In the genomic region with DNA sequence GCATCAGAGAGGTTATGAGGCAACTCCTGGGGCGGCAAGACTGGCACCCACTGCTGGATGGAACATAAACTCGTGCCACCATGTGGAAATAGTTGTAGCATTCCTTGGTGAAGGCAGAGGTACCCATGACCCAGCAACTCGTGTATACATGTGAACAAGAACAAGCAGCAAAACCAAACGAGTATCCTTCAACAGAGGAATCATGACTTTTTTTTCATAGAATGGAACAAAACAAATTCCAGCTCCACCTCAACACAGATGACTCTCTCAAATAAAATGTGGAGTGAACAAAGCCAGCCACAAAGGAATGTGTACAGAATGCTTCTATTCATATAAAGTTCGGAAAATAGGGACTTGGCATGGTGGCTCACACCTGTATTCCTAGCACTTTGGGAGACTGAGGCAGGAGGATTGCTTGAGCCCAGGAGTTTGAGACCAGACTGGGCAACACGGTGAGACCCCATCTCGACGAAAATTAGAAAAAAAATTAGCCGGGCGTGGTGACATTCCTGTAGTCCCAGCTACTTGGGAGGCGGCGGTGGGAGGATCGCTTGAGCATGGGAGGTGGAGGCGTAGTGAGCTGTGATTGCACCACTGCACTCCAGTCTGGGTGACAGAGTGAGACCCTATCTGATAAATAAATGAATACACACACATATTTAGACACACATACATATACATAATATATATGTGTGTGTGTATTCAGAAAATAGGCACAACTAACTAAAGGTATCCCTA, we compare ENCODE assay signal across 14 cellular contexts. TPM values are rescaled to one million over a fixed set of nuclear protein-coding genes. Genes with fewer than 3 reads are reported as not detected.
DNase-seq lines count a peak whose midpoint lies in the region; ATAC-seq and TF ChIP-seq lines count a peak whose summit lies in the region.
"Had no signal": no experiment of that assay in that cellular context is flagged by ENCODE, and none has a peak within 500 bp of the region (broad histone marks: within the 10 kb centered on the region; RNA-seq: fewer than 3 reads in every experiment).

No MANE protein-coding gene starts in this region.

- H3K27me3 ChIP-seq in SK-N-SH (ENCODE audit: insufficient read depth), result no peaks in the 10 kb centered on the region
- no peaks in the 10 kb centered on the region for H3K27me3 ChIP-seq in sigmoid colon
- H3K27me3 ChIP-seq in effector memory CD4-positive, alpha-beta T cell (replicated peaks; ENCODE audit: control insufficient read depth, insufficient read depth, low read length, poor library complexity, severe bottlenecking), result no peaks in the 10 kb centered on the region
- no peaks in the 10 kb centered on the region for H3K27me3 ChIP-seq in naive thymus-derived CD4-positive, alpha-beta T cell (ENCODE audit: control insufficient read depth in 2 of 2, insufficient read depth in 2 of 2, low read length in 2 of 2)

- no peak for TF ChIP-seq RAD21 in SK-N-SH (IDR thresholded peaks at IDR 0.05; ENCODE audit: low read length)

- no peak for ATAC-seq in naive thymus-derived CD4-positive, alpha-beta T cell
- ATAC-seq in HG03457 (IDR thresholded peaks at IDR 0.05; ENCODE audit: unreplicated experiment), result no peak
- ATAC-seq: activated T-helper 17 cell treated with anti-CD3 and anti-CD28 coated beads, Interleukin-2, amount 50 U/mL, for 72 hours; stimulated activated naive CD8-positive, alpha-beta T cell treated with anti-CD3 and anti-CD28 coated beads, Interleukin-15, Interleukin-2, amounts not matched to agents 100 U/mL and 50 U/mL, for 24 hours had no signal

- TF ChIP-seq CTCF in SK-N-SH (IDR thresholded peaks at IDR 0.05) (no peak), sigmoid colon (IDR thresholded peaks at IDR 0.05) (no peak)

- H3K4me1 ChIP-seq in SK-N-SH (ENCODE audit: control insufficient read depth in 1 of 2, insufficient read depth in 2 of 2, low read depth in 1 of 2, low read length in 1 of 2), result peaks cover 4 to 9% of the 10 kb centered on the region in 2 experiments; a peak in 2 of 4 replicates
- peaks cover 0 to 27% (median 9%) of the 10 kb centered on the region in 4 donors for H3K4me1 ChIP-seq in sigmoid colon
- H3K4me1 ChIP-seq in effector memory CD4-positive, alpha-beta T cell (ENCODE audit: control insufficient read depth, insufficient read depth, low read length, poor library complexity, severe bottlenecking), result no peaks in the 10 kb centered on the region
- no peaks in the 10 kb centered on the region for H3K4me1 ChIP-seq in naive thymus-derived CD4-positive, alpha-beta T cell (ENCODE audit: control insufficient read depth in 2 of 2, insufficient read depth in 2 of 2, low read length in 2 of 2)

- peaks cover 0 to 11% (median 5%) of the 10 kb centered on the region in 5 donors for H3K27me3 Mint-ChIP-seq in naive thymus-derived CD4-positive, alpha-beta T cell

- H3K36me3 ChIP-seq in SK-N-SH (replicated peaks in 1 of 2; ENCODE audit: control insufficient read depth in 1 of 2, insufficient read depth in 2 of 2, low read length in 1 of 2) (peaks cover 15 to 27% of the 10 kb centered on the region in 2 experiments), sigmoid colon (peaks cover 0 to 27% (median 0%) of the 10 kb centered on the region in 4 donors)
- H3K36me3 ChIP-seq in effector memory CD4-positive, alpha-beta T cell (ENCODE audit: control insufficient read depth, insufficient read depth, low read length), result no peaks in the 10 kb centered on the region
- no peaks in the 10 kb centered on the region for H3K36me3 ChIP-seq in naive thymus-derived CD4-positive, alpha-beta T cell (ENCODE audit: control insufficient read depth in 2 of 3, insufficient read depth in 3 of 3, low read length in 3 of 3)

- DNase-seq in GM04503 (ENCODE audit: low read depth) (peak; percentile 83), SK-N-SH (no peak), fibroblast of peridontal ligament (ENCODE audit: extremely low read depth) (peak; percentile 71), sigmoid colon (peak; percentile 49), NCI-H1930 (lab: John Stamatoyannopoulos, UW) (no peak)
- DNase-seq in effector memory CD4-positive, alpha-beta T cell, result no peak
- DNase-seq in naive thymus-derived CD4-positive, alpha-beta T cell, result no peak
- DNase-seq: activated CD4-positive, CD25-positive, alpha-beta regulatory T cell; naive B cell; NCI-H2171; Right ventricle myocardium superior; stimulated activated naive CD8-positive, alpha-beta T cell treated with anti-CD3 and anti-CD28 coated beads, Interleukin-15, Interleukin-2, amounts not matched to agents 100 U/mL and 50 U/mL, for 24 hours had no signal

- H3K9ac ChIP-seq in SK-N-SH, result peak overlapping the region; percentile 13; the same call in 1 of the 2 replicates

- TF ChIP-seq POLR2A in sigmoid colon (IDR thresholded peaks at IDR 0.05), result no peak

- no peak overlapping the region for H3K4me3 ChIP-seq in SK-N-SH (ENCODE audit: low read depth in 2 of 2, low read length in 1 of 2)
- H3K4me3 ChIP-seq in sigmoid colon, result no peak overlapping the region
- H3K4me3 ChIP-seq in effector memory CD4-positive, alpha-beta T cell (ENCODE audit: insufficient read depth, low read depth, low read length, poor library complexity, severe bottlenecking), result no peak overlapping the region
- H3K4me3 ChIP-seq in naive thymus-derived CD4-positive, alpha-beta T cell (ENCODE audit: low read length), result no peak overlapping the region

- POLR2A ChIA-PET in SK-N-SH (lab: Yijun Ruan, JAX), result no interaction called here
- POLR2A ChIA-PET in naive thymus-derived CD4-positive, alpha-beta T cell (lab: Charles Lee), result no interaction called here

- CTCF ChIA-PET in SK-N-SH (lab: Yijun Ruan, JAX), result interaction anchor here (1.4 kb wide), 1 partner anchor 418 kb away, joined by 3 read pairs; no protein-coding TSS in a partner anchor
- CTCF ChIA-PET in naive thymus-derived CD4-positive, alpha-beta T cell (lab: Charles Lee), result no interaction called here

- TF ChIP-seq EP300 in SK-N-SH (IDR thresholded peaks at IDR 0.05; ENCODE audit: borderline replicate concordance in 1 of 2, low read depth in 1 of 2, low read length in 1 of 2) (no peak), sigmoid colon (IDR thresholded peaks at IDR 0.05) (no peak)

- H3K36me3 Mint-ChIP-seq in naive thymus-derived CD4-positive, alpha-beta T cell, result peaks cover 0 to 16% (median 3%) of the 10 kb centered on the region in 5 donors

- peaks cover 7% of the 10 kb centered on the region; the same call in 1 of the 2 replicates for H3K9me3 ChIP-seq in SK-N-SH
- no peaks in the 10 kb centered on the region for H3K9me3 ChIP-seq in sigmoid colon
- H3K9me3 ChIP-seq in effector memory CD4-positive, alpha-beta T cell (ENCODE audit: control insufficient read depth, low read length), result no peaks in the 10 kb centered on the region
- H3K9me3 ChIP-seq in naive thymus-derived CD4-positive, alpha-beta T cell (ENCODE audit: control insufficient read depth in 2 of 3, low read length in 3 of 3), result no peaks in the 10 kb centered on the region

- H2AFZ ChIP-seq in SK-N-SH (ENCODE audit: low read depth), result no peak overlapping the region

- no peaks in the 10 kb centered on the region for H4K20me1 ChIP-seq in SK-N-SH (ENCODE audit: insufficient read depth)

- 68% methylated on average over 14 of the region's 14 CpGs for WGBS in SK-N-SH (ENCODE audit: low lambda C conversion rate)
- 93% methylated on average over 14 of the region's 14 CpGs for WGBS in sigmoid colon, 2 donors

- no peak overlapping the region for H3K4me3 Mint-ChIP-seq in naive thymus-derived CD4-positive, alpha-beta T cell
- H3K4me3 Mint-ChIP-seq: activated T-helper 17 cell treated with anti-CD3 and anti-CD28 coated beads, Interleukin-2, amount 50 U/mL, for 72 hours; naive B cell had no signal

- intact Hi-C loops in sigmoid colon (cut with DNase I), result no loop called here
- intact Hi-C loops in naive thymus-derived CD4-positive, alpha-beta T cell (cut with micrococcal nuclease), result no loop called here

- peaks cover 0 to 20% (median 7%) of the 10 kb centered on the region in 11 donors for H3K9me3 Mint-ChIP-seq in naive thymus-derived CD4-positive, alpha-beta T cell
- H3K9me3 Mint-ChIP-seq: activated T-helper 17 cell treated with anti-CD3 and anti-CD28 coated beads, Interleukin-2, amount 50 U/mL, for 72 hours had no signal

- peak overlapping the region; percentile 13; the same call in 1 of the 2 replicates for H3K4me2 ChIP-seq in SK-N-SH

- H3K79me2 ChIP-seq in SK-N-SH (ENCODE audit: insufficient read depth), result no peaks in the 10 kb centered on the region

- H3K27ac ChIP-seq in SK-N-SH (ENCODE audit: low read depth in 2 of 2, low read length in 1 of 2) (peak overlapping the region in 1 of 2 experiments; percentile 38; a peak in 2 of 4 replicates), sigmoid colon (peak overlapping the region in 1 of 4 donors; percentile 32)
- no peak overlapping the region for H3K27ac ChIP-seq in effector memory CD4-positive, alpha-beta T cell (ENCODE audit: insufficient read depth, low read length, poor library complexity, severe bottlenecking)
- no peak overlapping the region for H3K27ac ChIP-seq in naive thymus-derived CD4-positive, alpha-beta T cell (ENCODE audit: low read depth, low read length)

- peaks cover 14% of the 10 kb centered on the region for H3F3A ChIP-seq in SK-N-SH (replicated peaks; ENCODE audit: insufficient read depth)

- peak overlapping the region in 1 of 9 donors; percentile 2 for H3K27ac Mint-ChIP-seq in naive thymus-derived CD4-positive, alpha-beta T cell
- H3K27ac Mint-ChIP-seq: activated T-helper 17 cell treated with anti-CD3 and anti-CD28 coated beads, Interleukin-2, amount 50 U/mL, for 72 hours had no signal

- no peaks in the 10 kb centered on the region for H3K4me1 Mint-ChIP-seq in naive thymus-derived CD4-positive, alpha-beta T cell
- H3K4me1 Mint-ChIP-seq: activated T-helper 17 cell treated with anti-CD3 and anti-CD28 coated beads, Interleukin-2, amount 50 U/mL, for 72 hours; naive B cell had no signal

- H3K9me2 ChIP-seq in SK-N-SH, result no peaks in the 10 kb centered on the region

RNA-seq across cellular contexts. Expression of gene B9D1, which starts 35.3 kb away (rescaled TPM):
- polyA plus RNA-seq in SK-N-SH (2012; rRNA removed), result 75.0 and 81.6 TPM in 2 replicates
- polyA plus RNA-seq in SK-N-SH (2012; cell fraction: cytosol; rRNA removed), result 56.1 and 64.8 TPM in 2 replicates
- polyA plus RNA-seq in SK-N-SH (2012; cell fraction: nucleus; rRNA removed), result 81.5 and 92.1 TPM in 2 replicates
- total RNA-seq in sigmoid colon, result 10 to 100 TPM; 15.2 to 22.4 (median 16.0) TPM
- 10 to 100 TPM in 1 of 3 donors, 1 to 10 TPM in 2; 6.6 to 12.1 (median 6.9) TPM for polyA plus RNA-seq in sigmoid colon
- total RNA-seq in naive thymus-derived CD4-positive, alpha-beta T cell, result 1 to 10 TPM in 4 of 5 experiments, under 1 TPM in 1; 0.58 to 5.0 (median 2.4) TPM
- under 1 TPM in 1 of 2 donors, not detected in 1; 0.58 TPM for polyA plus RNA-seq in naive thymus-derived CD4-positive, alpha-beta T cell

RNA-seq across cellular contexts. Expression of gene MAPK7, which starts 51.1 kb away (rescaled TPM):
- polyA plus RNA-seq in SK-N-SH (2012; rRNA removed), result 10.5 and 19.1 TPM in 2 replicates
- 8.9 and 14.2 TPM in 2 replicates for polyA plus RNA-seq in SK-N-SH (2012; cell fraction: cytosol; rRNA removed)
- polyA plus RNA-seq in SK-N-SH (2012; cell fraction: nucleus; rRNA removed), result 54.4 and 71.5 TPM in 2 replicates
- total RNA-seq in sigmoid colon, result 10 to 100 TPM; 22.4 to 45.7 (median 29.5) TPM
- 10 to 100 TPM; 18.3 to 35.9 (median 22.8) TPM for polyA plus RNA-seq in sigmoid colon
- 10 to 100 TPM; 18.7 to 50.5 (median 28.2) TPM for total RNA-seq in naive thymus-derived CD4-positive, alpha-beta T cell
- polyA plus RNA-seq in naive thymus-derived CD4-positive, alpha-beta T cell, result 10 to 100 TPM in 1 of 2 donors, 1 to 10 TPM in 1; 4.3 to 12.9 TPM

RNA-seq across cellular contexts. Expression of gene MFAP4, which starts 59.8 kb away (rescaled TPM):
- polyA plus RNA-seq in SK-N-SH (2012; rRNA removed), result 112 and 120 TPM in 2 replicates
- polyA plus RNA-seq in SK-N-SH (2012; cell fraction: cytosol; rRNA removed), result 98.4 and 115 TPM in 2 replicates
- 99.5 and 101 TPM in 2 replicates for polyA plus RNA-seq in SK-N-SH (2012; cell fraction: nucleus; rRNA removed)
- 100 to 1,000 TPM; 189 to 324 (median 195) TPM for total RNA-seq in sigmoid colon
- 10 to 100 TPM in 2 of 3 donors, 1 to 10 TPM in 1; 9.9 to 52.2 (median 42.0) TPM for polyA plus RNA-seq in sigmoid colon
- total RNA-seq in naive thymus-derived CD4-positive, alpha-beta T cell, result not detected
- polyA plus RNA-seq in naive thymus-derived CD4-positive, alpha-beta T cell, result not detected
- total RNA-seq: activated T-helper 17 cell treated with anti-CD3 and anti-CD28 coated beads, Interleukin-2, amount 50 U/mL, for 72 hours had no signal

Comparison
In these comparisons a context has a peak if more than half of its experiments do, and no peak if none do; other contexts are left out.
1. DNase-seq: peak in GM04503 (single experiment), fibroblast of peridontal ligament (single experiment) and sigmoid colon (single experiment); none in SK-N-SH (single experiment), effector memory CD4-positive, alpha-beta T cell (0 of 3), naive thymus-derived CD4-positive, alpha-beta T cell (0 of 9) and NCI-H1930 (0 of 2).
2. RNA of gene B9D1, which starts 35.3 kb away (polyA plus RNA-seq): 56.1 to 92.1 TPM in SK-N-SH; 6.6 to 12.1 TPM in sigmoid colon and 0.58 TPM in naive thymus-derived CD4-positive, alpha-beta T cell; every median in the first group is over 4 times any median in the second.
3. RNA of gene MFAP4, which starts 59.8 kb away (polyA plus RNA-seq): 98.4 to 120 TPM in SK-N-SH and 9.9 to 52.2 TPM in sigmoid colon; not detected in naive thymus-derived CD4-positive, alpha-beta T cell; every median in the first group is over 10 times any median in the second.